Comparison of ENCODE assay signal across 28 cellular contexts in the genomic region with DNA sequence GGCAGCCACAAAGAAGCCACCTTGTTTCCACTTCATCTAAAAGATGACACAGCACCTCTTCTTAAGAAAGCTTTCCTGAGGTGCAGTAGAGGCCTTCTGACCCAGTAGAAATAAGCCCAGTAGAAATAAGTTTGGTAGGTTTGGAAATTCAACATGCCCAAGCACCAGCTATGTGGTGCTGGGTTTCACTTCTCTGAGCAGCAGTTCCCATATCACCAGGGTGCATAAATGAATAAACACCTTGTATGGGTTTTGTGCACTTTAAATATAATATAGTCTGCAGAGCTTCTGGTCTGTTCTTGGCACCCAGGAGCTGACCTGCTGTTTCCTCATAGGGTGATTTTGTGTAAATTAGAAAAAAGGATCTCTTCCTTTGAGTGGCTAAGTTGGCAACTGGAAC.
"Had no signal": no experiment of that assay in that cellular context is flagged by ENCODE, and none has a peak within 500 bp of the region (broad histone marks: within the 10 kb centered on the region; RNA-seq: fewer than 3 reads in every experiment).

No MANE protein-coding gene starts in this region.

- H3K36me3 Mint-ChIP-seq: activated naive CD8-positive, alpha-beta T cell treated with anti-CD3 and anti-CD28 coated beads for 36 hours had no signal

- DNase-seq: activated CD4-positive, alpha-beta T cell treated with anti-CD3 and anti-CD28 coated beads for 48 hours; activated CD4-positive, alpha-beta T cell treated with anti-CD3 and anti-CD28 coated beads, Interleukin-2, amount 50 U/mL, for 48 hours; activated CD8-positive, alpha-beta memory T cell treated with anti-CD3 and anti-CD28 coated beads for 24 hours; activated effector memory CD4-positive, alpha-beta T cell treated with Interleukin-2 at 50 U/mL for 16 hours; activated naive CD4-positive, alpha-beta T cell treated with anti-CD3 and anti-CD28 coated beads for 36 hours; activated naive CD8-positive, alpha-beta T cell treated with anti-CD3 and anti-CD28 coated beads for 36 hours; adrenal gland; aorta; body of pancreas; colonic mucosa; effector CD8-positive, alpha-beta T cell; gastrocnemius medialis; islet precursor cell; left ventricle myocardium inferior; ovary; right lobe of liver; stimulated activated CD4-positive, alpha-beta T cell treated with anti-CD3 and anti-CD28 coated beads, Interleukin-2, amount 100 ng/mL, for 48 hours; stomach; T-helper 9 cell; tibial artery; upper lobe of right lung; WERI-Rb-1 had no signal

- H3K9me3 Mint-ChIP-seq: activated naive CD4-positive, alpha-beta T cell treated with anti-CD3 and anti-CD28 coated beads for 36 hours had no signal

- H3K27ac ChIP-seq: adrenal gland, body of pancreas, colonic mucosa, epithelial cell of prostate, gastrocnemius medialis, hepatocyte, left ventricle myocardium inferior, ovary, right lobe of liver, stomach, tibial artery, upper lobe of right lung, WERI-Rb-1 had no signal

- H3K4me1 ChIP-seq: adrenal gland, colonic mucosa, gastrocnemius medialis, left ventricle myocardium inferior, right lobe of liver had no signal

- H3K9me3 ChIP-seq: adrenal gland, body of pancreas, colonic mucosa, gastrocnemius medialis, ovary, right lobe of liver, stomach, tibial artery, upper lobe of right lung had no signal

- H3K27me3 ChIP-seq: adrenal gland, body of pancreas, colonic mucosa, gastrocnemius medialis, hepatocyte, ovary, right lobe of liver, stomach, tibial artery, upper lobe of right lung had no signal

- H3K4me3 ChIP-seq: adrenal gland, body of pancreas, colonic mucosa, gastrocnemius medialis, hepatocyte, left ventricle myocardium inferior, ovary, right lobe of liver, stomach, tibial artery, upper lobe of right lung had no signal

- FAIRE-seq: endometrium had no signal

- ATAC-seq: activated CD4-positive, CD25-positive, alpha-beta regulatory T cell treated with anti-CD3 and anti-CD28 coated beads, Interleukin-2, amount 50 U/mL, for 24 hours; body of pancreas; gastrocnemius medialis; right lobe of liver; upper lobe of right lung had no signal

- H3K4me2 ChIP-seq: hepatocyte had no signal

- H3K79me2 ChIP-seq: hepatocyte had no signal

- H3K4me3 Mint-ChIP-seq: activated naive CD4-positive, alpha-beta T cell treated with anti-CD3 and anti-CD28 coated beads for 36 hours; activated naive CD8-positive, alpha-beta T cell treated with anti-CD3 and anti-CD28 coated beads for 36 hours; nephron had no signal

- H3K36me3 ChIP-seq: adrenal gland, colonic mucosa, gastrocnemius medialis, left ventricle myocardium inferior, ovary, right lobe of liver, stomach, tibial artery, upper lobe of right lung, WERI-Rb-1 had no signal

- H2AFZ ChIP-seq: hepatocyte had no signal

- H3K27ac Mint-ChIP-seq: activated naive CD4-positive, alpha-beta T cell treated with anti-CD3 and anti-CD28 coated beads for 36 hours; activated naive CD8-positive, alpha-beta T cell treated with anti-CD3 and anti-CD28 coated beads for 36 hours; nephron; progenitor cell of endocrine pancreas had no signal

- H3K27me3 Mint-ChIP-seq: activated naive CD8-positive, alpha-beta T cell treated with anti-CD3 and anti-CD28 coated beads for 36 hours; progenitor cell of endocrine pancreas had no signal
